Comparison of ENCODE assay signal across 8 cellular contexts in the genomic region with DNA sequence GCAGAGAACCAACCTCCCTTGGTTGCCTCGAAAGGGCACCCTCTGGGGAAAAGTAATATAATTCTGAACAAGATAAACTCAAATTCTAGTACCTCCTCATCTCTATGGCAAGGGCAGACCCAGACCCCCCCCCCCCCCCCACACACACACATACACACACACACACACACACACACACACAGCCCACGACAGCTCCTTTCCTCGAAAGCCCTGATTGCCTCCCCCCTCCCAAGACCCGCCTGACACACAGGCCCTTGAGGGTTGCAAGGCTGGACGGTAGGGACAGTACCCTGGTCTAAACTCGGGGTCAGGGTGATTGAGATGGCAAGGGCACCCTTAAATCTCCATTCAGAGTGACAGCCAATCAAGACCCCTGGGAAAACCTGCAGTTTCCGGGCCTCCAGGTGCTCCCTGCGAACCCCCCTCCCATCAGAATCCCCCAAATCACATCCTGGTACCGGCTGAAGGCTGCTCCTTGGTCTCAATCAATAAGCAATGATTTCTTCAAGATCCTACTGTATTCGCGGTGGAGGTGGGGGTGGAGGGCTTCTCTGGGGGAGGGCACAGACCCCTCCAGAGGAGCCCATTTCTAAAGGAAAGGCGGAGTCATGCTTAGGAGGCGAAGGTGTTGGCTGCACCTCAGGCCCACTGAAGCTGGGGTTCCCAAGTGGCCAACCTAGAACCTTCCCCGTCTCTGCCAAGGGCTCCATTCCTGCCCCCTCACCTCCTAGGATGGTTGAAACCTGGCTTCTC.
DNase-seq lines count a peak whose midpoint lies in the region; ATAC-seq and TF ChIP-seq lines count a peak whose summit lies in the region.

No MANE protein-coding gene starts in this region.

- H3K4me3 ChIP-seq in GM06990 (replicated peaks; ENCODE audit: low read depth, low read length) (peak overlapping the region; percentile 79), gastroesophageal sphincter (peak overlapping the region; percentile 72 to 80), retinal pigment epithelial cell (ENCODE audit: low read length) (peak overlapping the region; percentile 63)

- ATAC-seq in gastroesophageal sphincter (no peak), GM19452 (IDR thresholded peaks at IDR 0.05; ENCODE audit: unreplicated experiment) (no peak)

- peaks cover 0 to 28% (median 11%) of the 10 kb centered on the region in 3 donors for H3K4me1 ChIP-seq in gastroesophageal sphincter

- DNase-seq in GM06990 (ENCODE audit: extremely low read depth, insufficient read length): no peak
- peak; percentile 21 for DNase-seq in UCSD-AML1 (lab: John Stamatoyannopoulos, UW; ENCODE audit: unreplicated experiment)
- DNase-seq in retinal pigment epithelial cell (ENCODE audit: low read depth): no peak
- DNase-seq in NCI-H1417 (lab: John Stamatoyannopoulos, UW): no peak
- DNase-seq in activated CD8-positive, alpha-beta memory T cell treated with anti-CD3 and anti-CD28 coated beads for 24 hours: no peak
- DNase-seq in SKM-1 treated with dmso at 0.1 percent for 144 hours (lab: John Stamatoyannopoulos, UW; ENCODE audit: unreplicated experiment): no peak

- no peak for TF ChIP-seq CTCF in GM06990 (IDR thresholded peaks at IDR 0.05; ENCODE audit: insufficient read depth, low read length, poor library complexity, severe bottlenecking)
- no peak for TF ChIP-seq CTCF in gastroesophageal sphincter (IDR thresholded peaks at IDR 0.05)
- no peak for TF ChIP-seq CTCF in retinal pigment epithelial cell (conservative IDR thresholded peaks at IDR 0.05; ENCODE audit: low read depth, low read length)

- TF ChIP-seq POLR2A in gastroesophageal sphincter (IDR thresholded peaks at IDR 0.05): no peak

- WGBS in gastroesophageal sphincter (ENCODE audit: low coverage in 1 of 2), 2 donors: no CpG with 5 or more reads among the region's 14 CpGs

- no peaks in the 10 kb centered on the region for H3K27me3 ChIP-seq in GM06990 (replicated peaks; ENCODE audit: control insufficient read depth, insufficient read depth, low read length)
- H3K27me3 ChIP-seq in gastroesophageal sphincter: no peaks in the 10 kb centered on the region

- H3K9me3 ChIP-seq in gastroesophageal sphincter: no peaks in the 10 kb centered on the region

- no peaks in the 10 kb centered on the region for H3K36me3 ChIP-seq in GM06990 (ENCODE audit: control insufficient read depth, insufficient read depth, low read length)
- no peaks in the 10 kb centered on the region for H3K36me3 ChIP-seq in gastroesophageal sphincter

- TF ChIP-seq EP300 in gastroesophageal sphincter (IDR thresholded peaks at IDR 0.05): no peak

- H3K27ac ChIP-seq in gastroesophageal sphincter: peak overlapping the region in 3 of 4 donors; percentile 80 to 89 (median 84)
